Comparison of ENCODE assay signal across 21 cellular contexts in the genomic region with DNA sequence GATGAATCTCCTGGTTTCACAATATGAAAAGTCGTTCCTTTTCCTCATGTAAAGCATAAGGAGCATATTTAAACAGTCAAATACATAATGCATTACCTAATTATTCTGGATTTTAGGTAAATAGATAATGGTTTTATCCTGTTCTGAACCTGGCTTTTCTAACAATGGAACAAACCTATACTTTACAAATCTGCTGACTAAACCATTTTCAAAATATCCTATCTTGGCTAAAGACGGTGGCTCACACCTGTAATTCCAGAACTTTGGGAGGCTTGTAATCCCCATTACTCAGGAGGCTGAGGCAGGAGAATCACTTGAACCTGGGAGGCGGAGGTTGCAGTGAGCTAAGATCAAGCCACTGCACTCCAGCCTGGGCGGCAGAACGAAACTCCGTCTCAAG.
"Had no signal": no experiment of that assay in that cellular context is flagged by ENCODE, and none has a peak within 500 bp of the region (broad histone marks: within the 10 kb centered on the region; RNA-seq: fewer than 3 reads in every experiment).

No MANE protein-coding gene starts in this region.

- DNase-seq: activated B cell treated with CpG ODN at 0.5 μM for 24 hours; activated CD4-positive, alpha-beta T cell treated with anti-CD3 and anti-CD28 coated beads, Interleukin-2, amount 50 U/mL, for 4 hours; activated CD8-positive, alpha-beta memory T cell treated with anti-CD3 and anti-CD28 coated beads, Interleukin-2, amount 50 U/mL, for 4 hours; activated naive CD4-positive, alpha-beta T cell treated with Interleukin-2 at 50 U/mL for 16 hours; activated naive CD8-positive, alpha-beta T cell treated with anti-CD3 and anti-CD28 coated beads, Interleukin-2, amount 10 ng/mL, durations not matched to agents 7 days and 5 days; activated T-cell treated with anti-CD3 and anti-CD28 coated beads, Interleukin-2, amount 50 U/mL, for 1 hour; amniotic stem cell; brain microvascular endothelial cell; cortex of kidney; islet precursor cell; left ventricle myocardium inferior; mesendoderm; nucleus accumbens; stimulated activated CD4-positive, alpha-beta T cell treated with anti-CD3 and anti-CD28 coated beads, Interleukin-15, amount 100 ng/mL, for 24 hours; stimulated activated CD4-positive, alpha-beta T cell treated with anti-CD3 and anti-CD28 coated beads, Interleukin-2, amount 100 ng/mL, for 24 hours; stimulated activated naive B cell treated with anti-CD40 and anti-IgM and Interleukin-4, amounts not matched to agents 10 μg/mL and 1 μg/mL and 100 μg/mL, for 72 hours had no signal

- ATAC-seq: gastroesophageal sphincter; stimulated activated naive B cell treated with anti-CD40 and anti-IgM and Interleukin-4, amounts not matched to agents 10 μg/mL and 1 μg/mL and 100 μg/mL, for 72 hours had no signal

- H3K27me3 Mint-ChIP-seq: activated B cell treated with CpG ODN at 0.5 μM for 24 hours; activated naive CD8-positive, alpha-beta T cell treated with anti-CD3 and anti-CD28 coated beads, Interleukin-2, amount 10 ng/mL, durations not matched to agents 7 days and 5 days; stimulated activated naive B cell treated with anti-CD40 and anti-IgM and Interleukin-4, amounts not matched to agents 10 μg/mL and 1 μg/mL and 100 μg/mL, for 72 hours had no signal

- H3K4me3 Mint-ChIP-seq: activated B cell treated with CpG ODN at 0.5 μM for 24 hours had no signal

- H3K27ac Mint-ChIP-seq: activated B cell treated with CpG ODN at 0.5 μM for 24 hours; activated naive CD8-positive, alpha-beta T cell treated with anti-CD3 and anti-CD28 coated beads, Interleukin-2, amount 10 ng/mL, durations not matched to agents 7 days and 5 days; stimulated activated naive B cell treated with anti-CD40 and anti-IgM and Interleukin-4, amounts not matched to agents 10 μg/mL and 1 μg/mL and 100 μg/mL, for 72 hours; T-helper 2 cell treated with Interferon-gamma antibody and Interleukin-4, amounts not matched to agents 5 μg/mL and 100 μg/mL, for 36 hours had no signal

- H3K9me3 Mint-ChIP-seq: activated B cell treated with CpG ODN at 0.5 μM for 24 hours; activated naive CD8-positive, alpha-beta T cell treated with anti-CD3 and anti-CD28 coated beads, Interleukin-2, amount 10 ng/mL, durations not matched to agents 7 days and 5 days; stimulated activated naive B cell treated with anti-CD40 and anti-IgM and Interleukin-4, amounts not matched to agents 10 μg/mL and 1 μg/mL and 100 μg/mL, for 72 hours; T-helper 2 cell treated with Interferon-gamma antibody and Interleukin-4, amounts not matched to agents 5 μg/mL and 100 μg/mL, for 36 hours had no signal

- H3K9me3 ChIP-seq: gastroesophageal sphincter, left ventricle myocardium inferior, right atrium auricular region, tibial nerve had no signal

- H3K27me3 ChIP-seq: brain microvascular endothelial cell, gastroesophageal sphincter, hepatocyte, right atrium auricular region, tibial nerve had no signal

- H3K27ac ChIP-seq: brain microvascular endothelial cell, gastroesophageal sphincter, hepatocyte, left ventricle myocardium inferior, right atrium auricular region, tibial nerve had no signal
